20 cellular contexts compared by ENCODE assay signal in genomic region chr19:50978772-50979390, GRCh38. TPM values are rescaled to one million over a fixed set of nuclear protein-coding genes. Genes with fewer than 3 reads are reported as not detected.
A peak's percentile ranks its signal among the peaks of the same experiment; 100 is the strongest.
DNase-seq lines count a peak whose midpoint lies in the region; ATAC-seq and TF ChIP-seq lines count a peak whose summit lies in the region.
"Had no signal": no experiment of that assay in that cellular context is flagged by ENCODE, and none has a peak within 500 bp of the region (broad histone marks: within the 10 kb centered on the region; RNA-seq: fewer than 3 reads in every experiment).

No MANE protein-coding gene starts in this region.

- H3K27ac Mint-ChIP-seq in endodermal cell = no peak overlapping the region
- H3K27ac Mint-ChIP-seq: H9 had no signal

- no peak for TF ChIP-seq EP300 in sigmoid colon (IDR thresholded peaks at IDR 0.05)

- CTCF ChIA-PET in HCT116 (lab: Charles Lee) = interaction anchor here (1.2 kb wide), 1 partner anchor 38 kb away, joined by 4 read pairs; no protein-coding TSS in a partner anchor
- CTCF ChIA-PET in PC-9 (lab: Charles Lee) = no interaction called here

- no peak for DNase-seq in HCT116 (ENCODE audit: low read depth, low spot score)
- no peak for DNase-seq in PC-9
- DNase-seq in endodermal cell = peak; percentile 50
- DNase-seq in sigmoid colon = peak; percentile 9
- DNase-seq in NK-92 treated with Interleukin-12 subunit alpha and Interleukin-12 subunit beta, amount 100 ng/mL, for 24 hours (lab: John Stamatoyannopoulos, UW) = no peak
- no peak for DNase-seq in head of caudate nucleus
- DNase-seq: BE2C, DMS79, H9, IMR-90, NCI-H1694 treated with DMSO at 0.1 percent for 48 hours, NCI-H2081 treated with DMSO at 0.1 percent for 48 hours, NCI-H446, NCI-H526, OCI-M1, SHP77 treated with DMSO at 0.1 percent for 48 hours had no signal

- H3K9me2 ChIP-seq in HCT116 (ENCODE audit: insufficient read depth) (no peaks in the 10 kb centered on the region), PC-9 (ENCODE audit: insufficient read depth) (no peaks in the 10 kb centered on the region)

- 0 out of 2 replicates have a peak overlapping the region, but pooled peaks have one; percentile 25 for H3K9ac ChIP-seq in HCT116 (ENCODE audit: low read length)
- no peak overlapping the region for H3K9ac ChIP-seq in endodermal cell (ENCODE audit: extremely low read depth, low read length, poor library complexity, severe bottlenecking)

- H3K9me3 ChIP-seq in HCT116 (ENCODE audit: control insufficient read depth in 1 of 2, insufficient read depth in 1 of 2, low read depth in 1 of 2, low read length in 2 of 2) (no peaks in the 10 kb centered on the region), PC-9 (ENCODE audit: insufficient read depth, low read depth) (no peaks in the 10 kb centered on the region), endodermal cell (ENCODE audit: control insufficient read depth, low read length) (no peaks in the 10 kb centered on the region), sigmoid colon (no peaks in the 10 kb centered on the region)
- H3K9me3 ChIP-seq: BE2C had no signal

- H3K4me3 Mint-ChIP-seq in endodermal cell = no peak overlapping the region
- H3K4me3 Mint-ChIP-seq: H9 had no signal

- no peak overlapping the region for H3K4me3 ChIP-seq in HCT116 (replicated peaks in 1 of 2; ENCODE audit: low read depth in 1 of 2, low read length in 2 of 2)
- H3K4me3 ChIP-seq in PC-9 = no peak overlapping the region
- no peak overlapping the region for H3K4me3 ChIP-seq in endodermal cell (ENCODE audit: low read length)
- H3K4me3 ChIP-seq in sigmoid colon = no peak overlapping the region
- H3K4me3 ChIP-seq: SK-N-MC had no signal

- H3K4me1 ChIP-seq in HCT116 (ENCODE audit: control insufficient read depth in 1 of 2, insufficient read depth in 2 of 2, low read length in 2 of 2) = peaks cover 39 to 80% of the 10 kb centered on the region in 2 experiments
- peaks cover 39% of the 10 kb centered on the region for H3K4me1 ChIP-seq in PC-9 (replicated peaks; ENCODE audit: insufficient read depth)
- no peaks in the 10 kb centered on the region for H3K4me1 ChIP-seq in endodermal cell (ENCODE audit: control insufficient read depth, insufficient read depth, low read length)
- H3K4me1 ChIP-seq in sigmoid colon = no peaks in the 10 kb centered on the region
- H3K4me1 ChIP-seq: BE2C had no signal

- no peak for ATAC-seq in HCT116
- ATAC-seq in HG03565 (IDR thresholded peaks at IDR 0.05; ENCODE audit: unreplicated experiment) = no peak

- TF ChIP-seq CTCF in HCT116 (IDR thresholded peaks at IDR 0.05 in 2 of 3, conservative IDR thresholded peaks at IDR 0.05 in 1 of 3; ENCODE audit: borderline replicate concordance in 1 of 3, insufficient read depth in 1 of 3, low read depth in 2 of 3, low read length in 2 of 3) (no peak), PC-9 (conservative IDR thresholded peaks at IDR 0.05) (no peak), endodermal cell (conservative IDR thresholded peaks at IDR 0.05) (no peak), sigmoid colon (IDR thresholded peaks at IDR 0.05) (no peak)

- H2AFZ ChIP-seq in HCT116 (ENCODE audit: low read depth, low read length, poor library complexity, severe bottlenecking) = no peak overlapping the region
- no peak overlapping the region for H2AFZ ChIP-seq in PC-9

- H3K36me3 ChIP-seq in HCT116 (ENCODE audit: control insufficient read depth in 1 of 2, insufficient read depth in 2 of 2, low read length in 2 of 2) (no peaks in the 10 kb centered on the region), PC-9 (ENCODE audit: low read depth) (peaks cover 14% of the 10 kb centered on the region; the same call in 1 of the 2 replicates), endodermal cell (ENCODE audit: control insufficient read depth, insufficient read depth, low read length) (no peaks in the 10 kb centered on the region), sigmoid colon (no peaks in the 10 kb centered on the region)
- H3K36me3 ChIP-seq: BE2C had no signal

- RAD21 ChIA-PET in HCT116 (lab: Charles Lee; ENCODE audit: low non-redundant PET in 1 of 2, low total read pairs in 2 of 2, uncharacterized antibody in 2 of 2, unreplicated experiment in 2 of 2) = no interaction called here

- H3K9me3 Mint-ChIP-seq in endodermal cell = no peaks in the 10 kb centered on the region
- H3K9me3 Mint-ChIP-seq: H9 had no signal

- H3K79me2 ChIP-seq in HCT116 (ENCODE audit: insufficient read depth, low read length) (no peaks in the 10 kb centered on the region), PC-9 (ENCODE audit: low read depth) (no peaks in the 10 kb centered on the region)

- peaks cover 20% of the 10 kb centered on the region for H3F3A ChIP-seq in PC-9 (ENCODE audit: insufficient read depth, low read depth)

- H3K27me3 ChIP-seq in HCT116 (ENCODE audit: insufficient read depth, low read length) (no peaks in the 10 kb centered on the region), PC-9 (ENCODE audit: insufficient read depth, low read depth) (no peaks in the 10 kb centered on the region), endodermal cell (ENCODE audit: control insufficient read depth, insufficient read depth, low read length, poor library complexity, severe bottlenecking) (peaks cover 10% of the 10 kb centered on the region), sigmoid colon (peaks cover 4 to 54% (median 13%) of the 10 kb centered on the region in 3 donors)

- TF ChIP-seq RAD21 in HCT116 (IDR thresholded peaks at IDR 0.05; ENCODE audit: low read depth) = no peak

- no peaks in the 10 kb centered on the region for H3K36me3 Mint-ChIP-seq in endodermal cell (ENCODE audit: low read depth)

- 72 to 79% methylated on average over 5 of the region's 5 CpGs for WGBS in endodermal cell (ENCODE audit: insufficient coverage in 1 of 2, insufficient read length in 1 of 2), 2 experiments
- 57 to 71% methylated on average over 5 of the region's 5 CpGs for WGBS in sigmoid colon, 2 donors

- peak overlapping the region; percentile 19; the same call in 1 of the 2 replicates for H3K27ac ChIP-seq in HCT116 (ENCODE audit: low read depth, low read length)
- peak overlapping the region; percentile 72 for H3K27ac ChIP-seq in PC-9
- no peak overlapping the region for H3K27ac ChIP-seq in endodermal cell (ENCODE audit: low read depth, low read length)
- no peak overlapping the region for H3K27ac ChIP-seq in sigmoid colon
- H3K27ac ChIP-seq: SK-N-MC had no signal

- H4K20me1 ChIP-seq in HCT116 (ENCODE audit: insufficient read depth) (no peaks in the 10 kb centered on the region), PC-9 (ENCODE audit: insufficient read depth) (no peaks in the 10 kb centered on the region)

- H3K4me2 ChIP-seq in HCT116 (ENCODE audit: low read length) (peak overlapping the region; percentile 48), PC-9 (peak overlapping the region; percentile 53)

- H3K27me3 Mint-ChIP-seq in endodermal cell (ENCODE audit: insufficient read depth) = peaks cover 40% of the 10 kb centered on the region

- intact Hi-C loops in HCT116 (cut with micrococcal nuclease) = no loop called here
- intact Hi-C loops in PC-9 (cut with micrococcal nuclease; ENCODE audit: unreplicated experiment) = no loop called here
- intact Hi-C loops in sigmoid colon (cut with DNase I) = no loop called here
- intact Hi-C loops in head of caudate nucleus (cut with DNase I) = no loop called here

- BruUV-seq in HCT116 (replicated peaks; lab: Mats Ljungman, UMichigan) = no TSS peak
- no TSS peak for BruUV-seq in PC-9 (replicated peaks; lab: Mats Ljungman, UMichigan)

- no peaks in the 10 kb centered on the region for H3K4me1 Mint-ChIP-seq in endodermal cell

- TF ChIP-seq POLR2A in HCT116 (IDR thresholded peaks at IDR 0.05; ENCODE audit: borderline replicate concordance, extremely low read depth, insufficient read depth, insufficient read length) (no peak), sigmoid colon (IDR thresholded peaks at IDR 0.05) (no peak)

- POLR2A ChIA-PET in HCT116 (lab: Charles Lee) = interaction anchor here (1.0 kb wide), 1 partner anchor 10 kb away, joined by 3 read pairs; no protein-coding TSS in a partner anchor
- POLR2A ChIA-PET in PC-9 (lab: Charles Lee; ENCODE audit: unreplicated experiment) = no interaction called here

TF ChIP-seq in HCT116, 20 proteins besides CTCF, POLR2A, EP300 and RAD21:
- peak; percentile 64 for TF ChIP-seq FOSL1 (IDR thresholded peaks at IDR 0.05; ENCODE audit: low read depth)
- TF ChIP-seq JUND (IDR thresholded peaks at IDR 0.05) = peak; percentile 64
- TF ChIP-seq EZH2phosphoT487 (IDR thresholded peaks at IDR 0.05; ENCODE audit: borderline replicate concordance) = no peak
- TF ChIP-seq ATF3 (IDR thresholded peaks at IDR 0.05) = no peak

RNA-seq across cellular contexts. Expression of gene KLK7, which starts 4.8 kb away (rescaled TPM):
- 30.5 TPM for total RNA-seq in HCT116 (2021; ENCODE audit: unreplicated experiment)
- polyA plus RNA-seq in HCT116 (2012) = 31.4 and 34.2 TPM in 2 replicates
- 98.1 and 138 TPM in 2 replicates for total RNA-seq in PC-9 (2021)
- not detected for total RNA-seq in endodermal cell
- not detected for polyA plus RNA-seq in endodermal cell (2013, experiment 1 of 2)
- not detected for polyA plus RNA-seq in endodermal cell (2013, experiment 2 of 2)
- total RNA-seq in sigmoid colon = not detected
- polyA plus RNA-seq in sigmoid colon = not detected
- total RNA-seq: A673, IMR-90, RPMI7951 had no signal
- polyA plus RNA-seq: IMR-90 had no signal

RNA-seq across cellular contexts. Expression of gene KLK6, which starts 9.5 kb away (rescaled TPM):
- total RNA-seq in HCT116 (2021; ENCODE audit: unreplicated experiment) (40.5 TPM), PC-9 (2021) (490 and 581 TPM in 2 replicates), endodermal cell (under 1 TPM; 0.86 to 0.93 TPM), sigmoid colon (not detected)
- polyA plus RNA-seq in HCT116 (2012) = 72.9 and 87.4 TPM in 2 replicates
- 1.0 TPM for polyA plus RNA-seq in endodermal cell (2013, experiment 1 of 2)
- polyA plus RNA-seq in endodermal cell (2013, experiment 2 of 2) = 1.1 TPM
- not detected for polyA plus RNA-seq in sigmoid colon
- total RNA-seq: A673, IMR-90, RPMI7951 had no signal
- polyA plus RNA-seq: IMR-90 had no signal

RNA-seq across cellular contexts. Expression of gene KLK8, which starts 22.5 kb away (rescaled TPM):
- total RNA-seq in HCT116 (2021; ENCODE audit: unreplicated experiment) (92.8 TPM), PC-9 (2021) (120 and 128 TPM in 2 replicates), endodermal cell (1 to 10 TPM in 1 of 2 donors, not detected in 1; 1.1 TPM), sigmoid colon (not detected)
- 149 and 150 TPM in 2 replicates for polyA plus RNA-seq in HCT116 (2012)
- 0.64 TPM for polyA plus RNA-seq in endodermal cell (2013, experiment 1 of 2)
- polyA plus RNA-seq in endodermal cell (2013, experiment 2 of 2) = 1.0 TPM
- polyA plus RNA-seq in sigmoid colon = not detected
- total RNA-seq: A673, IMR-90, RPMI7951 had no signal
- polyA plus RNA-seq: IMR-90 had no signal

RNA-seq across cellular contexts. Expression of gene KLK5, which starts 26.0 kb away (rescaled TPM):
- total RNA-seq in HCT116 (2021; ENCODE audit: unreplicated experiment) (1.2 TPM), PC-9 (2021) (405 and 412 TPM in 2 replicates), endodermal cell (not detected), sigmoid colon (not detected)
- polyA plus RNA-seq in HCT116 (2012) = 4.4 and 5.8 TPM in 2 replicates
- not detected for polyA plus RNA-seq in endodermal cell (2013, experiment 1 of 2)
- not detected for polyA plus RNA-seq in endodermal cell (2013, experiment 2 of 2)
- not detected for polyA plus RNA-seq in sigmoid colon
- total RNA-seq: A673, H9, IMR-90, RPMI7951 had no signal
- polyA plus RNA-seq: IMR-90 had no signal

RNA-seq across cellular contexts. Expression of gene KLK10, which starts 40.6 kb away (rescaled TPM):
- total RNA-seq in HCT116 (2021; ENCODE audit: unreplicated experiment) (33.6 TPM), PC-9 (2021) (28.0 and 28.9 TPM in 2 replicates), endodermal cell (under 1 TPM; 0.46 to 0.91 TPM), sigmoid colon (1 to 10 TPM in 1 of 4 donors, under 1 TPM in 1, not detected in 2; 0.82 to 2.5 TPM)
- polyA plus RNA-seq in HCT116 (2012) = 37.4 and 37.8 TPM in 2 replicates
- polyA plus RNA-seq in endodermal cell (2013, experiment 1 of 2) = 0.50 TPM
- polyA plus RNA-seq in endodermal cell (2013, experiment 2 of 2) = 0.21 TPM
- polyA plus RNA-seq in sigmoid colon = under 1 TPM; 0.60 to 0.69 (median 0.67) TPM
- total RNA-seq: A673, IMR-90, RPMI7951 had no signal
- polyA plus RNA-seq: IMR-90 had no signal

Comparison
In these comparisons a context has a peak if more than half of its experiments do, and no peak if none do; other contexts are left out.
1. DNase-seq: peak in endodermal cell (single experiment) and sigmoid colon (single experiment); none in HCT116 (single experiment), PC-9 (0 of 2), NK-92 treated with Interleukin-12 subunit alpha and Interleukin-12 subunit beta, amount 100 ng/mL, for 24 hours (single experiment) and head of caudate nucleus (0 of 42).
2. H3K27ac ChIP-seq: peak in HCT116 (single experiment) and PC-9 (single experiment); none in endodermal cell (single experiment) and sigmoid colon (0 of 4).
3. RNA of gene KLK7, which starts 4.8 kb away (total RNA-seq): 98.1 to 138 TPM in PC-9 and 30.5 TPM in HCT116 (single experiment); not detected in endodermal cell and not detected in sigmoid colon; every median in the first group is over 10 times any median in the second.
4. RNA of gene KLK6, which starts 9.5 kb away (total RNA-seq): 490 to 581 TPM in PC-9 and 40.5 TPM in HCT116 (single experiment); 0.86 to 0.93 TPM in endodermal cell and not detected in sigmoid colon; every median in the first group is over 10 times any median in the second.
5. RNA of gene KLK8, which starts 22.5 kb away (total RNA-seq): 120 to 128 TPM in PC-9 and 92.8 TPM in HCT116 (single experiment); 1.1 TPM in endodermal cell and not detected in sigmoid colon; every median in the first group is over 10 times any median in the second.